Comparison of ENCODE assay signal across 21 cellular contexts in the genomic region with DNA sequence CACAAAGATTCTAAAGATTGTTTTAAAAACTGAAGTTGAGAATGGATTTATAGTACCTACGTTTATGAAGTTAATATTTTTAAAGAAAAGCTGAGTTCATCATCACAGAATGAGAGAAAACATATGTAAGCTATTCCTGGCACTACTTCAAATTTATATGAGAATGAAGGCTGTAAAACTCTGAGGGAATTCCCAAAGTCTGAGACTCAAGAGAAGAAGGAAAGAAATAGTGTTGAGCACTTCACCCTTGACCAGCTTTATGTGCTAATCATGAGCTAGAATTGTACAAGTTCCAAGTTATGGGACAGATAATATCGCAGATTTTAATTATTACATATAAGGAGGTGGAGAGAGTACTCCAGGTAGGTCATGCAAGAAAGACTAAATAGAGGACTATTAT.
"Had no signal": no experiment of that assay in that cellular context is flagged by ENCODE, and none has a peak within 500 bp of the region (broad histone marks: within the 10 kb centered on the region; RNA-seq: fewer than 3 reads in every experiment).

No MANE protein-coding gene starts in this region.

- H3K9me3 ChIP-seq: upper lobe of left lung had no signal

- H3K27me3 Mint-ChIP-seq: activated CD4-positive, alpha-beta memory T cell treated with anti-CD3 and anti-CD28 coated beads for 36 hours; dendritic cell treated with granulocyte-macrophage colony-stimulating factor and Interleukin-4, amounts not matched to agents 40 ng/mL and 50 ng/mL, for 4 days; T-helper 17 cell had no signal

- H3K4me1 ChIP-seq: upper lobe of left lung had no signal

- DNase-seq: activated CD4-positive, alpha-beta memory T cell treated with anti-CD3 and anti-CD28 coated beads for 36 hours; activated CD4-positive, alpha-beta T cell treated with anti-CD3 and anti-CD28 coated beads for 48 hours; activated CD4-positive, CD25-positive, alpha-beta regulatory T cell; activated effector memory CD4-positive, alpha-beta T cell treated with Interleukin-2 at 50 U/mL for 16 hours; activated naive CD4-positive, alpha-beta T cell treated with anti-CD3 and anti-CD28 coated beads for 36 hours; activated naive CD8-positive, alpha-beta T cell treated with anti-CD3 and anti-CD28 coated beads, Interleukin-2, amount 10 ng/mL, durations not matched to agents 7 days and 5 days; activated T-cell treated with anti-CD3 and anti-CD28 coated beads, Interleukin-2, amount 50 U/mL, for 48 hours; amygdala; effector CD4-positive, alpha-beta T cell; erythroblast; hypothalamus; natural killer cell; stimulated activated CD4-positive, alpha-beta T cell treated with anti-CD3 and anti-CD28 coated beads, Interleukin-4, amount 100 ng/mL, for 24 hours; stimulated activated naive CD4-positive, alpha-beta T cell treated with Interleukin-2 at 50 U/mL for 16 hours; SW 1271; T-helper 17 cell; upper lobe of left lung had no signal

- H3K27ac Mint-ChIP-seq: activated CD4-positive, alpha-beta memory T cell treated with anti-CD3 and anti-CD28 coated beads for 36 hours; activated naive CD4-positive, alpha-beta T cell treated with anti-CD3 and anti-CD28 coated beads for 36 hours; activated naive CD8-positive, alpha-beta T cell treated with anti-CD3 and anti-CD28 coated beads, Interleukin-2, amount 10 ng/mL, durations not matched to agents 7 days and 5 days; dendritic cell treated with granulocyte-macrophage colony-stimulating factor and Interleukin-4, amounts not matched to agents 40 ng/mL and 50 ng/mL, for 4 days; natural killer cell; progenitor cell of endocrine pancreas; T-helper 17 cell had no signal

- H3K4me3 ChIP-seq: lung, upper lobe of left lung had no signal

- H3K9me3 Mint-ChIP-seq: activated naive CD4-positive, alpha-beta T cell treated with anti-CD3 and anti-CD28 coated beads for 36 hours; activated naive CD8-positive, alpha-beta T cell treated with anti-CD3 and anti-CD28 coated beads, Interleukin-2, amount 10 ng/mL, durations not matched to agents 7 days and 5 days; dendritic cell treated with granulocyte-macrophage colony-stimulating factor and Interleukin-4, amounts not matched to agents 40 ng/mL and 50 ng/mL, for 4 days had no signal

- H3K4me3 Mint-ChIP-seq: activated CD4-positive, alpha-beta memory T cell treated with anti-CD3 and anti-CD28 coated beads for 36 hours; activated naive CD4-positive, alpha-beta T cell treated with anti-CD3 and anti-CD28 coated beads for 36 hours; activated naive CD8-positive, alpha-beta T cell treated with anti-CD3 and anti-CD28 coated beads, Interleukin-2, amount 10 ng/mL, durations not matched to agents 7 days and 5 days; dendritic cell treated with granulocyte-macrophage colony-stimulating factor and Interleukin-4, amounts not matched to agents 40 ng/mL and 50 ng/mL, for 4 days; natural killer cell; T-helper 17 cell had no signal

- H3K4me1 Mint-ChIP-seq: activated naive CD8-positive, alpha-beta T cell treated with anti-CD3 and anti-CD28 coated beads, Interleukin-2, amount 10 ng/mL, durations not matched to agents 7 days and 5 days; natural killer cell; T-helper 17 cell had no signal

- H3K36me3 Mint-ChIP-seq: activated CD4-positive, alpha-beta memory T cell treated with anti-CD3 and anti-CD28 coated beads for 36 hours; activated naive CD8-positive, alpha-beta T cell treated with anti-CD3 and anti-CD28 coated beads, Interleukin-2, amount 10 ng/mL, durations not matched to agents 7 days and 5 days; natural killer cell had no signal

- ATAC-seq: left lobe of liver, natural killer cell, T-helper 17 cell had no signal

- H3K27me3 ChIP-seq: upper lobe of left lung had no signal

- H3K36me3 ChIP-seq: upper lobe of left lung had no signal

- H3K27ac ChIP-seq: upper lobe of left lung had no signal
